ENCODE assay signal across 7 cellular contexts in the genomic region with DNA sequence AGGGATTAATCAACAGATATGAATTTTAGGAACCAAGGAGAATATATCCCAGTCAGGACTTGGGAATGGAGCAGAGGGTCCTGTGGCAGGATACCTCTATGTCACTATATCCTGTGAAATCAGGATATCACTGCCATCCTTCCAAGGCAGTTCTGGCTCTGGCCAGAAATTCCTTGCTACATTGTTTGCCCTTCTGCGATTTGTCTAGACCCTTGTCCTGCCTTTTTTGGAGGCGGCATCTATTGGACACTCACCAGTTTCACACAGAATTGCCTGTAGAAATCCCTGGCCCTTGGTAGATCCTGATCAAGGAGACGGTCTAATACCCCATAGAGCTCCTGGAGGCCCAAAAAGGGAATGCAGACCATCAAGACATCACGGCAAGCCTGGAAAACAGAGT.
"Had no signal": no experiment of that assay in that cellular context is flagged by ENCODE, and none has a peak within 500 bp of the region (broad histone marks: within the 10 kb centered on the region; RNA-seq: fewer than 3 reads in every experiment).

No MANE protein-coding gene starts in this region.

- FAIRE-seq: HepG2, K562 had no signal

- DNase-seq: IMR-90, KBM-7, KG1 had no signal

- H3K4me3 ChIP-seq: K562 had no signal

- H3K27ac Mint-ChIP-seq: IgD-negative memory B cell had no signal

- H3K27me3 Mint-ChIP-seq: IgD-negative memory B cell had no signal

- H3K27ac ChIP-seq: HL-60 had no signal

- H3K4me1 Mint-ChIP-seq: IgD-negative memory B cell had no signal

- H3K4me3 Mint-ChIP-seq: IgD-negative memory B cell had no signal

- H3K36me3 Mint-ChIP-seq: IgD-negative memory B cell had no signal

- ATAC-seq: HepG2, K562 had no signal
